In genomic region chr11:36186340-36186739, GRCh38 we compare ENCODE assay signal across 13 cellular contexts.
A peak's percentile ranks its signal among the peaks of the same experiment; 100 is the strongest.
DNase-seq lines count a peak whose midpoint lies in the region; ATAC-seq and TF ChIP-seq lines count a peak whose summit lies in the region.
"Had no signal": no experiment of that assay in that cellular context is flagged by ENCODE, and none has a peak within 500 bp of the region (broad histone marks: within the 10 kb centered on the region; RNA-seq: fewer than 3 reads in every experiment).

No MANE protein-coding gene starts in this region.

- H3K9me3 Mint-ChIP-seq in endothelial cell (ENCODE audit: unreplicated experiment) = no peaks in the 10 kb centered on the region
- H3K9me3 Mint-ChIP-seq: IgD-negative memory B cell, type B pancreatic cell had no signal

- H3K36me3 Mint-ChIP-seq in endothelial cell (ENCODE audit: low read depth, unreplicated experiment) = no peaks in the 10 kb centered on the region
- H3K36me3 Mint-ChIP-seq: IgD-negative memory B cell, type B pancreatic cell had no signal

- intact Hi-C loops in left cardiac atrium (cut with DNase I) = no loop called here

- peaks cover 1% of the 10 kb centered on the region for H3K27me3 Mint-ChIP-seq in endothelial cell (ENCODE audit: unreplicated experiment)
- H3K27me3 Mint-ChIP-seq: IgD-negative memory B cell, type B pancreatic cell had no signal

- H3K27ac Mint-ChIP-seq in endothelial cell (ENCODE audit: unreplicated experiment) = no peak overlapping the region
- H3K27ac Mint-ChIP-seq: IgD-negative memory B cell, neural progenitor cell, type B pancreatic cell had no signal

- TF ChIP-seq CTCF in endothelial cell (IDR thresholded peaks at IDR 0.05; ENCODE audit: unreplicated experiment) = no peak

- peak; percentile 48 for DNase-seq in AG08396 (ENCODE audit: low spot score)
- DNase-seq in LHCN-M2 (ENCODE audit: low read depth) = peak; percentile 88
- no peak for DNase-seq in left cardiac atrium
- DNase-seq in activated T-cell treated with anti-CD3 and anti-CD28 coated beads, Interleukin-2, amount 50 U/mL, for 48 hours = no peak
- DNase-seq in NCI-H2227 treated with DMSO at 0.1 percent for 48 hours (lab: John Stamatoyannopoulos, UW) = no peak
- no peak for DNase-seq in endothelial cell (ENCODE audit: low spot score)
- DNase-seq: activated T-cell treated with anti-CD3 and anti-CD28 coated beads, Interleukin-2, amount 50 U/mL, for 1 hour; cortex of kidney had no signal

- peak; percentile 89 for ATAC-seq in SK-N-SH treated with all-trans-retinoic acid at 6 μM for 48 hours
- ATAC-seq in left cardiac atrium = peak; percentile 33 to 81
- no peak for ATAC-seq in HG03432 (IDR thresholded peaks at IDR 0.05; ENCODE audit: unreplicated experiment)

- no peak overlapping the region for H3K4me3 Mint-ChIP-seq in endothelial cell (ENCODE audit: unreplicated experiment)
- H3K4me3 Mint-ChIP-seq: IgD-negative memory B cell, neural progenitor cell, type B pancreatic cell had no signal

- H3K4me1 Mint-ChIP-seq in endothelial cell (ENCODE audit: unreplicated experiment) = no peaks in the 10 kb centered on the region
- H3K4me1 Mint-ChIP-seq: IgD-negative memory B cell had no signal

TF ChIP-seq in SK-N-SH treated with all-trans-retinoic acid at 6 μM for 48 hours, 23 proteins besides CTCF, POLR2A, EP300 and RAD21:
- TF ChIP-seq ZC3H10 (CRISPR knock-in tag; IDR thresholded peaks at IDR 0.05) = no peak
- TF ChIP-seq ISL1 (CRISPR knock-in tag; IDR thresholded peaks at IDR 0.05) = peak; percentile 61
- 0 out of 2 replicates have a peak, but pooled peaks have one; percentile 18 for TF ChIP-seq TOX (CRISPR knock-in tag; IDR thresholded peaks at IDR 0.05; ENCODE audit: borderline replicate concordance)
TF ChIP-seq in SK-N-SH treated with all-trans-retinoic acid at 6 μM for 48 hours: peak in this region for 2.

Comparison
In these comparisons a context has a peak if more than half of its experiments do, and no peak if none do; other contexts are left out.
1. DNase-seq: peak in AG08396 (single experiment) and LHCN-M2 (single experiment); none in left cardiac atrium (single experiment), activated T-cell treated with anti-CD3 and anti-CD28 coated beads, Interleukin-2, amount 50 U/mL, for 48 hours (0 of 2), NCI-H2227 treated with DMSO at 0.1 percent for 48 hours (single experiment) and endothelial cell (single experiment).